ENCODE assay signal across 1 cellular context in genomic region chr5:37355161-37355560, GRCh38.
TF ChIP-seq lines count a peak whose summit lies in the region.

No MANE protein-coding gene starts in this region.

TF ChIP-seq in HepG2, 621 proteins besides CTCF, POLR2A, EP300 and RAD21:
- no peak for TF ChIP-seq NFYB (CRISPR knock-in tag; IDR thresholded peaks at IDR 0.05)
- no peak for TF ChIP-seq GMEB2 (CRISPR knock-in tag; IDR thresholded peaks at IDR 0.05; ENCODE audit: low read depth)
- TF ChIP-seq ZKSCAN5 (CRISPR knock-in tag; IDR thresholded peaks at IDR 0.05): no peak
- TF ChIP-seq SCMH1 (CRISPR knock-in tag; IDR thresholded peaks at IDR 0.05; ENCODE audit: borderline replicate concordance): no peak
- TF ChIP-seq SKI (IDR thresholded peaks at IDR 0.05; ENCODE audit: partially characterized antibody): no peak
- TF ChIP-seq ZMAT5 (CRISPR knock-in tag; IDR thresholded peaks at IDR 0.05; ENCODE audit: borderline replicate concordance, low read depth): no peak
- TF ChIP-seq ZNF841 (CRISPR knock-in tag; IDR thresholded peaks at IDR 0.05; ENCODE audit: borderline replicate concordance): no peak
- TF ChIP-seq ZFP36L2 (CRISPR knock-in tag; IDR thresholded peaks at IDR 0.05): no peak
- TF ChIP-seq NFKBIZ (CRISPR knock-in tag; IDR thresholded peaks at IDR 0.05): no peak
- no peak for TF ChIP-seq DZIP1 (CRISPR knock-in tag; IDR thresholded peaks at IDR 0.05)
- no peak for TF ChIP-seq ZNF264 (CRISPR knock-in tag; IDR thresholded peaks at IDR 0.05)
- TF ChIP-seq MAZ (IDR thresholded peaks at IDR 0.05; ENCODE audit: borderline replicate concordance, low read depth, low read length): no peak
- no peak for TF ChIP-seq MAZ (CRISPR knock-in tag; IDR thresholded peaks at IDR 0.05; ENCODE audit: low read depth)
- TF ChIP-seq HDAC6 (IDR thresholded peaks at IDR 0.05; ENCODE audit: low read depth, low read length): no peak
- TF ChIP-seq PPARG (CRISPR knock-in tag; conservative IDR thresholded peaks at IDR 0.05): no peak
- TF ChIP-seq POLR2AphosphoS2 (IDR thresholded peaks at IDR 0.05; ENCODE audit: low read depth, low read length): no peak
- no peak for TF ChIP-seq ZKSCAN8 (CRISPR knock-in tag; IDR thresholded peaks at IDR 0.05; ENCODE audit: borderline replicate concordance)
- no peak for TF ChIP-seq FOXK2 (IDR thresholded peaks at IDR 0.05)
TF ChIP-seq in HepG2: peak in this region for 0.
